Comparison of ENCODE assay signal across 8 cellular contexts in genomic region chr6:136526196-136526930, GRCh38. TPM values are rescaled to one million over a fixed set of nuclear protein-coding genes. Genes with fewer than 3 reads are reported as not detected.
DNase-seq lines count a peak whose midpoint lies in the region; ATAC-seq and TF ChIP-seq lines count a peak whose summit lies in the region.

No MANE protein-coding gene starts in this region.

- ATAC-seq in T-helper 17 cell (peak; percentile 76), left lung (peak; percentile 93), GM18858 (IDR thresholded peaks at IDR 0.05; ENCODE audit: unreplicated experiment) (no peak), HG03439 (IDR thresholded peaks at IDR 0.05; ENCODE audit: unreplicated experiment) (no peak)
- peak; percentile 54 for ATAC-seq in stimulated activated memory B cell treated with anti-CD40 and anti-IgM and Interleukin-4, amounts not matched to agents 10 μg/mL and 1 μg/mL and 100 μg/mL, for 72 hours

- CTCF ChIA-PET in HEK293T (lab: Yijun Ruan, JAX): interaction anchor here (0.5 to 2.8 kb wide), 10 partner anchors 10 to 1465 kb away, joined by 3 to 13 read pairs (median 4); no protein-coding TSS in a partner anchor

- H3K27me3 Mint-ChIP-seq in T-helper 17 cell: peaks cover 28% of the 10 kb centered on the region
- H3K27me3 Mint-ChIP-seq in stimulated activated memory B cell treated with anti-CD40 and anti-IgM and Interleukin-4, amounts not matched to agents 10 μg/mL and 1 μg/mL and 100 μg/mL, for 72 hours: peaks cover 37% of the 10 kb centered on the region

- intact Hi-C loops in left lung (cut with DNase I): no loop called here

- H3K4me1 ChIP-seq in BE2C: peaks cover 29% of the 10 kb centered on the region
- H3K4me1 ChIP-seq in left lung: peaks cover 0 to 19% of the 10 kb centered on the region in 2 donors

- no peak overlapping the region for H3K4me3 Mint-ChIP-seq in T-helper 17 cell
- peak overlapping the region; percentile 27 for H3K4me3 Mint-ChIP-seq in stimulated activated memory B cell treated with anti-CD40 and anti-IgM and Interleukin-4, amounts not matched to agents 10 μg/mL and 1 μg/mL and 100 μg/mL, for 72 hours

- no peaks in the 10 kb centered on the region for H3K36me3 ChIP-seq in BE2C
- H3K36me3 ChIP-seq in left lung: no peaks in the 10 kb centered on the region

- no peak overlapping the region for H3K27ac ChIP-seq in left lung

- DNase-seq in BE2C (peak; percentile 79), HEK293T (ENCODE audit: extremely low spot score) (peak; percentile 80), T-helper 17 cell (no peak), choroid plexus epithelial cell (ENCODE audit: low read depth) (peak; percentile 87), left lung (peak; percentile 50 to 81)

- no peaks in the 10 kb centered on the region for H3K36me3 Mint-ChIP-seq in T-helper 17 cell (ENCODE audit: low read depth)
- H3K36me3 Mint-ChIP-seq in stimulated activated memory B cell treated with anti-CD40 and anti-IgM and Interleukin-4, amounts not matched to agents 10 μg/mL and 1 μg/mL and 100 μg/mL, for 72 hours: no peaks in the 10 kb centered on the region

- POLR2A ChIA-PET in HEK293T (lab: Yijun Ruan, JAX): interaction anchor here (1.7 to 2.7 kb wide), 2 partner anchors 25 to 236 kb away, joined by 5 to 11 read pairs; partner anchors contain the start of genes BCLAF1 and MAP7

- H3K9me3 ChIP-seq in BE2C: no peaks in the 10 kb centered on the region
- no peaks in the 10 kb centered on the region for H3K9me3 ChIP-seq in T-helper 17 cell (ENCODE audit: control insufficient read depth, low read length, poor library complexity, severe bottlenecking)
- H3K9me3 ChIP-seq in left lung: no peaks in the 10 kb centered on the region

- peak overlapping the region; percentile 62 for H3K4me3 ChIP-seq in BE2C (ENCODE audit: low read depth, low read length)
- H3K4me3 ChIP-seq in choroid plexus epithelial cell (ENCODE audit: low read depth, low read length): no peak overlapping the region
- no peak overlapping the region for H3K4me3 ChIP-seq in left lung

- peaks cover 10% of the 10 kb centered on the region for H3K4me1 Mint-ChIP-seq in T-helper 17 cell
- peaks cover 16% of the 10 kb centered on the region for H3K4me1 Mint-ChIP-seq in stimulated activated memory B cell treated with anti-CD40 and anti-IgM and Interleukin-4, amounts not matched to agents 10 μg/mL and 1 μg/mL and 100 μg/mL, for 72 hours

- no peaks in the 10 kb centered on the region for H3K9me3 Mint-ChIP-seq in stimulated activated memory B cell treated with anti-CD40 and anti-IgM and Interleukin-4, amounts not matched to agents 10 μg/mL and 1 μg/mL and 100 μg/mL, for 72 hours

- H3K27me3 ChIP-seq in BE2C (no peaks in the 10 kb centered on the region), left lung (no peaks in the 10 kb centered on the region)

- TF ChIP-seq CTCF in BE2C (IDR thresholded peaks at IDR 0.05; ENCODE audit: low read depth, low read length) (peak; percentile 63), choroid plexus epithelial cell (conservative IDR thresholded peaks at IDR 0.05; ENCODE audit: low read depth, low read length) (peak; percentile 74), left lung (IDR thresholded peaks at IDR 0.05) (peak in 1 of 2 donors; percentile 13)

- H3K27ac Mint-ChIP-seq in T-helper 17 cell: no peak overlapping the region
- no peak overlapping the region for H3K27ac Mint-ChIP-seq in stimulated activated memory B cell treated with anti-CD40 and anti-IgM and Interleukin-4, amounts not matched to agents 10 μg/mL and 1 μg/mL and 100 μg/mL, for 72 hours

TF ChIP-seq in HEK293T, 16 proteins besides CTCF, POLR2A, EP300 and RAD21:
- TF ChIP-seq PKNOX1 (IDR thresholded peaks at IDR 0.05) (no peak), NFRKB (IDR thresholded peaks at IDR 0.05) (no peak), ARNT (IDR thresholded peaks at IDR 0.05) (no peak), SP1 (IDR thresholded peaks at IDR 0.05) (no peak), BHLHE40 (IDR thresholded peaks at IDR 0.05; ENCODE audit: borderline replicate concordance) (no peak), ZNF384 (IDR thresholded peaks at IDR 0.05) (no peak), ELF4 (IDR thresholded peaks at IDR 0.05) (no peak), CTBP1 (IDR thresholded peaks at IDR 0.05; ENCODE audit: borderline replicate concordance) (no peak), TARDBP (IDR thresholded peaks at IDR 0.05) (no peak), LEF1 (IDR thresholded peaks at IDR 0.05; ENCODE audit: borderline replicate concordance) (no peak), SUZ12 (IDR thresholded peaks at IDR 0.05) (no peak), FOXK2 (IDR thresholded peaks at IDR 0.05) (no peak), FOXA1 (IDR thresholded peaks at IDR 0.05) (no peak), FOXM1 (IDR thresholded peaks at IDR 0.05; ENCODE audit: borderline replicate concordance) (no peak), HDGF (IDR thresholded peaks at IDR 0.05; ENCODE audit: borderline replicate concordance) (no peak), L3MBTL2 (conservative IDR thresholded peaks at IDR 0.05) (no peak)

RNA-seq across cellular contexts. Expression of gene MAP7, which starts 23.9 kb away (rescaled TPM):
- polyA plus RNA-seq in BE2C (2012; ENCODE audit: insufficient read depth, insufficient read length, low read depth): 16.1 TPM
- under 1 TPM; 0.26 to 0.27 TPM for total RNA-seq in T-helper 17 cell
- total RNA-seq in left lung: 10 to 100 TPM; 16.8 to 22.0 TPM

Comparison
In these comparisons a context has a peak if more than half of its experiments do, and no peak if none do; other contexts are left out.
1. DNase-seq: peak in BE2C (single experiment), HEK293T (single experiment), choroid plexus epithelial cell (single experiment) and left lung (2 of 2); none in T-helper 17 cell (0 of 3).
2. ATAC-seq: peak in T-helper 17 cell (single experiment), left lung (single experiment) and stimulated activated memory B cell treated with anti-CD40 and anti-IgM and Interleukin-4, amounts not matched to agents 10 μg/mL and 1 μg/mL and 100 μg/mL, for 72 hours (single experiment); none in GM18858 (single experiment) and HG03439 (single experiment).
3. RNA of gene MAP7, which starts 23.9 kb away (total RNA-seq): 16.8 to 22.0 TPM in left lung; 0.26 to 0.27 TPM in T-helper 17 cell; every median in the first group is over 10 times any median in the second.